In the genomic region with DNA sequence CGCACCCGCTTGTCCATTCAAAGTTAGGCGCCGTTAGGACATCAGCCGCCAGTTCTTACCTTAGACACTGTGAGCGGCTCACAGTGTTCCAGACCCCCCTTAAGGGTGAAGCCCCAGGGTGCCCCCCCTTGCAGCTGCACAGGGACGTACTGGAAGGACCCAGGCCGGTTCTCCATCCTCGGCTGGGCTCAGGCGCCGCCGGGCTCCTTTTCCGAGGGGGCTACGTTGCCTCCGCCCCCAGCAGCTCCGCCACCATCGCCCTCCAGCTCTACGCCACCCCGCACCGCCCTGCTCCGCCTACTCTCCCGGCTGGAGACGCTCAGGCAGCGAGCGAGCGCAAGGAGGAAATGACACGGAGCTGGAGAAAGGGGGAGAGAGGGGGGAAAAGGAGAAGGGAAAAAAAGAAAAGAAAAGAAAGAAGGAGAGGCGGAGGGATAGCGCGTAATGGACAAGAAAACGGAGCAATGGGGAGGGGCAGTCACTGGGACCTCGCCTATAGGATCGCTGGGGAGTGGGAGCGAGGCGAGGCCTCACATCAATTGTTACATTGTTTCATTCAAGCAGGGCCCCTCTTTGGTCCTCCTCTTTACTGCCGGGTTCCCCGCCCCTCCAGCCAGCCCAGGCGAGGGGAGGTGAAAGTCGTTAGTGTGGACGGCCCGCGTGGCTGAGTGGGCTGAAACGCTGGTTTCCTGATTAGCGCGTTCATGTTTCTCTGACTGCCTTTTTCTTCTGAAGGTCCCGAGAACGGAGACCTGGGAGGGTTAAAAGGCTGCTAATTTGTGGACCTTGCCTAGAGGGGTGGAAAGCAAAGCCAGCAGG, we compare ENCODE assay signal across 9 cellular contexts. TPM values are rescaled to one million over a fixed set of nuclear protein-coding genes. Genes with fewer than 3 reads are reported as not detected.
DNase-seq lines count a peak whose midpoint lies in the region; ATAC-seq and TF ChIP-seq lines count a peak whose summit lies in the region.
"Had no signal": no experiment of that assay in that cellular context is flagged by ENCODE, and none has a peak within 500 bp of the region (broad histone marks: within the 10 kb centered on the region; RNA-seq: fewer than 3 reads in every experiment).

Gene SHROOM4, minus strand, starts transcription at position 352 of the 819 bp plus-strand sequence. Its CDS starts 176 bp downstream, at position 176.

- H3K36me3 ChIP-seq in HUES64 (ENCODE audit: insufficient read depth, low read length) (no peaks in the 10 kb centered on the region), gastrocnemius medialis (no peaks in the 10 kb centered on the region)

- no peak for TF ChIP-seq POLR2A in gastrocnemius medialis (IDR thresholded peaks at IDR 0.05)

- ATAC-seq in gastrocnemius medialis (no peak), HG02852 (IDR thresholded peaks at IDR 0.05; ENCODE audit: unreplicated experiment) (no peak), GM18907 (IDR thresholded peaks at IDR 0.05; ENCODE audit: unreplicated experiment) (no peak), GM18861 (IDR thresholded peaks at IDR 0.05; ENCODE audit: unreplicated experiment) (no peak)

- intact Hi-C loops in gastrocnemius medialis (cut with DNase I; ENCODE audit: low total_unique reads): no loop called here

- no peak within 1 kb of the TSS; the same call in 1 of the 2 replicates for H3K27ac ChIP-seq in HUES64 (ENCODE audit: low read depth, low read length)
- H3K27ac ChIP-seq in caudate nucleus (ENCODE audit: low read depth, low read length): peak within 1 kb of the TSS; percentile 91
- H3K27ac ChIP-seq in gastrocnemius medialis: peak within 1 kb of the TSS; percentile 23 to 37 (median 26)

- H3K27me3 ChIP-seq in HUES64 (ENCODE audit: insufficient read depth, low read length): 0 out of 2 replicates have a peak, but pooled peaks cover 10% of the 10 kb centered on the region
- peaks cover 0 to 14% (median 6%) of the 10 kb centered on the region in 3 donors for H3K27me3 ChIP-seq in gastrocnemius medialis

- peak within 1 kb of the TSS; percentile 64 for H3K9ac ChIP-seq in HUES64 (ENCODE audit: low read depth, low read length)

- 1% methylated on average over 45 of the region's 47 CpGs for WGBS in HUES64

- no peak for TF ChIP-seq CTCF in gastrocnemius medialis (IDR thresholded peaks at IDR 0.05 in 4 of 5, conservative IDR thresholded peaks at IDR 0.05 in 1 of 5)

- H3K4me1 ChIP-seq in HUES64 (ENCODE audit: insufficient read depth, low read length) (peaks cover 10% of the 10 kb centered on the region; the same call in 1 of the 2 replicates), gastrocnemius medialis (no peaks in the 10 kb centered on the region)

- DNase-seq in caudate nucleus (lab: John Stamatoyannopoulos, UW): peak in 58 of 61 donors; percentile 1 to 80 (median 44)
- DNase-seq in iris pigment epithelial cell (ENCODE audit: low read depth): peak; percentile 73
- no peak for DNase-seq in gastrocnemius medialis
- DNase-seq in activated CD8-positive, alpha-beta memory T cell treated with anti-CD3 and anti-CD28 coated beads, Interleukin-2, amount 50 U/mL, for 4 hours: no peak

- H3K4me3 ChIP-seq in HUES64 (ENCODE audit: low read length) (peak within 1 kb of the TSS; percentile 73), gastrocnemius medialis (peak within 1 kb of the TSS; percentile 32 to 53 (median 45))

- in situ Hi-C loops in gastrocnemius medialis (cut with MboI; ENCODE audit: low sequenced_read_pairs in 4 of 4): no loop called here

- H3K9me3 ChIP-seq in HUES64 (ENCODE audit: insufficient read depth, low read depth, low read length): no peaks in the 10 kb centered on the region
- no peaks in the 10 kb centered on the region for H3K9me3 ChIP-seq in gastrocnemius medialis

RNA-seq across cellular contexts. Expression of gene SHROOM4, which starts in this region (rescaled TPM):
- 1.4 TPM for polyA plus RNA-seq in HUES64 (2013, experiment 1 of 2)
- polyA plus RNA-seq in HUES64 (2013, experiment 2 of 2): 1.7 TPM
- total RNA-seq in gastrocnemius medialis: 1 to 10 TPM; 3.8 to 6.1 (median 4.5) TPM
- total RNA-seq: NCI-H460 had no signal

Comparison
In these comparisons a context has a peak if more than half of its experiments do, and no peak if none do; other contexts are left out.
1. DNase-seq: peak in caudate nucleus (58 of 61) and iris pigment epithelial cell (single experiment); none in gastrocnemius medialis (0 of 2) and activated CD8-positive, alpha-beta memory T cell treated with anti-CD3 and anti-CD28 coated beads, Interleukin-2, amount 50 U/mL, for 4 hours (single experiment).